In the genomic region with DNA sequence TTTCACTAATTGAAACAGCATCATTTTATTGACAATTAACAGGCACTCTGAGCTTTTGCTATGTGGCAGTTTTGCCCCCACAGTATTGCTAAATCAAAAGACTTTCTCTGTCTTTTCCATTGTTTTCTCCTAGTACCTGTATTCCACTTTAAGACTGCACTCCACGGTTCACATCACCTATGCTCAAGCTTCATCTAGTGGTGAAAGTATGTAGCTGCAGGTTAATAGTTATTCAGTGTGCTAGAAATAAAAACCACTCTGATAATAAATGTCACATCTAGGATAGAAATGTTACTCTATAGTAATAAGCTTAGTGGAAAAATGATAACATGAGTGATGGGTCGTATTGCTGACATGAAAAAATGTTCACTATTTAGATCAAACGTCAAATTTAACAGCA, we compare ENCODE assay signal across 9 cellular contexts. TPM values are rescaled to one million over a fixed set of nuclear protein-coding genes. Genes with fewer than 3 reads are reported as not detected.
DNase-seq lines count a peak whose midpoint lies in the region; ATAC-seq, FAIRE-seq and TF ChIP-seq lines count a peak whose summit lies in the region.
"Had no signal": no experiment of that assay in that cellular context is flagged by ENCODE, and none has a peak within 500 bp of the region (broad histone marks: within the 10 kb centered on the region; RNA-seq: fewer than 3 reads in every experiment).

No MANE protein-coding gene starts in this region.

- H3K36me3 Mint-ChIP-seq in progenitor cell of endocrine pancreas (ENCODE audit: insufficient read depth): peaks cover 19% of the 10 kb centered on the region

- H3K27ac ChIP-seq in testis: no peak overlapping the region
- H3K27ac ChIP-seq: SJSA1 had no signal

- H3K36me3 ChIP-seq in Loucy (ENCODE audit: insufficient read depth, low read length) (peaks cover 47% of the 10 kb centered on the region), testis (ENCODE audit: low read depth, missing control alignments) (no peaks in the 10 kb centered on the region)

- peaks cover 18% of the 10 kb centered on the region for H4K20me1 ChIP-seq in Loucy (ENCODE audit: insufficient read depth, low read length, poor library complexity, severe bottlenecking)

- H3K79me2 ChIP-seq in Loucy (ENCODE audit: insufficient read depth, low read length): no peaks in the 10 kb centered on the region

- intact Hi-C loops in testis (cut with DNase I; ENCODE audit: low total_unique reads): no loop called here

- ATAC-seq in GM21619 (IDR thresholded peaks at IDR 0.05; ENCODE audit: unreplicated experiment): peak; percentile 55

- FAIRE-seq in G401.6 (lab: Jason Lieb, UNC): peak; percentile 74

- no peaks in the 10 kb centered on the region for H3K9me2 ChIP-seq in Loucy (replicated peaks; ENCODE audit: low read depth, low read length)

- H3K27me3 ChIP-seq in Loucy (ENCODE audit: insufficient read depth, low read length, poor library complexity, severe bottlenecking) (no peaks in the 10 kb centered on the region), testis (no peaks in the 10 kb centered on the region)
- H3K27me3 ChIP-seq: SJSA1 had no signal

- no peak for TF ChIP-seq POLR2A in testis (IDR thresholded peaks at IDR 0.05)

- no peak overlapping the region for H3K4me2 ChIP-seq in Loucy (ENCODE audit: low read depth, low read length, poor library complexity, severe bottlenecking)

- peak; percentile 72 for TF ChIP-seq CTCF in Loucy (conservative IDR thresholded peaks at IDR 0.05; ENCODE audit: low read length)
- peak; percentile 58 for TF ChIP-seq CTCF in progenitor cell of endocrine pancreas (IDR thresholded peaks at IDR 0.05; ENCODE audit: unreplicated experiment)
- TF ChIP-seq CTCF in testis (IDR thresholded peaks at IDR 0.05): peak in 1 of 3 experiments; percentile 47

- 61 to 66% methylated on average over 3 of the region's 3 CpGs for WGBS in testis, 2 donors

- H3K4me1 ChIP-seq in Loucy (ENCODE audit: insufficient read depth, low read length, poor library complexity, severe bottlenecking) (no peaks in the 10 kb centered on the region), testis (no peaks in the 10 kb centered on the region)
- H3K4me1 ChIP-seq: SJSA1 had no signal

- H3F3A ChIP-seq in Loucy (ENCODE audit: low read depth): no peaks in the 10 kb centered on the region

- H3K9me3 Mint-ChIP-seq in progenitor cell of endocrine pancreas (ENCODE audit: low read depth): peaks cover 7% of the 10 kb centered on the region

- H3K9me3 ChIP-seq in Loucy (ENCODE audit: insufficient read depth, low read depth, low read length) (no peaks in the 10 kb centered on the region), testis (no peaks in the 10 kb centered on the region)
- H3K9me3 ChIP-seq: SJSA1 had no signal

- no peaks in the 10 kb centered on the region for H3K27me3 Mint-ChIP-seq in progenitor cell of endocrine pancreas

- H3K4me3 ChIP-seq in Loucy (ENCODE audit: low read length, poor library complexity, severe bottlenecking) (no peak overlapping the region), testis (no peak overlapping the region)
- H3K4me3 ChIP-seq: SJSA1 had no signal

- H3K27ac Mint-ChIP-seq in progenitor cell of endocrine pancreas: no peak overlapping the region

- no peak overlapping the region for H2AFZ ChIP-seq in Loucy (ENCODE audit: low read length)

- no peak overlapping the region for H3K9ac ChIP-seq in Loucy (ENCODE audit: low read depth, low read length, poor library complexity, severe bottlenecking)

- H3K4me1 Mint-ChIP-seq in progenitor cell of endocrine pancreas (ENCODE audit: low read depth): no peaks in the 10 kb centered on the region

- DNase-seq in cerebellar cortex (ENCODE audit: low spot score): peak; percentile 48
- no peak for DNase-seq in progenitor cell of endocrine pancreas (ENCODE audit: low spot score, unreplicated experiment)
- no peak for DNase-seq in NCI-H2107 (lab: John Stamatoyannopoulos, UW)
- DNase-seq in testis: no peak
- no peak for DNase-seq in C1 segment of cervical spinal cord (lab: John Stamatoyannopoulos, UW)

- no peak overlapping the region for H3K4me3 Mint-ChIP-seq in progenitor cell of endocrine pancreas (ENCODE audit: low read depth)

RNA-seq across cellular contexts. Expression of a gene that starts 24.6 kb away (rescaled TPM):
- total RNA-seq in progenitor cell of endocrine pancreas (31.7 and 34.6 TPM in 2 replicates), testis (10 to 100 TPM; 42.0 TPM)
- 27.8 TPM for polyA plus RNA-seq in testis (ENCODE audit: insufficient read depth, low read depth, low replicate concordance)

RNA-seq across cellular contexts. Expression of a gene that starts 25.7 kb away (rescaled TPM):
- total RNA-seq in progenitor cell of endocrine pancreas (132 and 142 TPM in 2 replicates), testis (100 to 1,000 TPM; 107 to 116 TPM)
- 33.1 TPM for polyA plus RNA-seq in testis (ENCODE audit: insufficient read depth, low read depth, low replicate concordance)
